ENCODE assay signal across 8 cellular contexts in genomic region chr19:4474504-4475136, GRCh38. TPM values are rescaled to one million over a fixed set of nuclear protein-coding genes. Genes with fewer than 3 reads are reported as not detected.
DNase-seq lines count a peak whose midpoint lies in the region; ATAC-seq and TF ChIP-seq lines count a peak whose summit lies in the region.

No MANE protein-coding gene starts in this region.

- peaks cover 0 to 4% (median 4%) of the 10 kb centered on the region in 3 donors for H3K36me3 Mint-ChIP-seq in immature natural killer cell

- H3K4me1 ChIP-seq in left ventricle myocardium inferior (peaks cover 35% of the 10 kb centered on the region), thoracic aorta (ENCODE audit: control insufficient read depth in 1 of 2, low read depth in 2 of 2) (peaks cover 22 to 29% of the 10 kb centered on the region in 2 donors)

- DNase-seq in left ventricle myocardium inferior = no peak
- no peak for DNase-seq in Right ventricle myocardium inferior (ENCODE audit: missing footprints)
- peak; percentile 66 to 86 for DNase-seq in NCI-H446 (lab: John Stamatoyannopoulos, UW)
- peak; percentile 89 for DNase-seq in astrocyte of the hippocampus (ENCODE audit: low read depth, low spot score)
- DNase-seq in immature natural killer cell = no peak
- no peak for DNase-seq in thoracic aorta (ENCODE audit: low spot score)
- no peak for DNase-seq in SIG-M5 treated with dmso at 0.1 percent for 504 hours (lab: John Stamatoyannopoulos, UW; ENCODE audit: unreplicated experiment)

- peak overlapping the region; percentile 16 for H3K27ac ChIP-seq in left ventricle myocardium inferior (replicated peaks)
- H3K27ac ChIP-seq in thoracic aorta = no peak overlapping the region

- no peak for TF ChIP-seq CTCF in left ventricle myocardium inferior (IDR thresholded peaks at IDR 0.05; ENCODE audit: borderline replicate concordance)
- no peak for TF ChIP-seq CTCF in thoracic aorta (IDR thresholded peaks at IDR 0.05)

- no peaks in the 10 kb centered on the region for H3K9me3 Mint-ChIP-seq in immature natural killer cell

- ATAC-seq in Right ventricle myocardium inferior (no peak), thoracic aorta (ENCODE audit: insufficient number of reproducible peaks, low FRiP score, low read depth) (no peak), GM21723 (IDR thresholded peaks at IDR 0.05; ENCODE audit: unreplicated experiment) (no peak)

- peak overlapping the region in 3 of 6 donors; percentile 40 to 62 (median 45) for H3K27ac Mint-ChIP-seq in immature natural killer cell

- H3K4me1 Mint-ChIP-seq in immature natural killer cell = peaks cover 20 to 23% of the 10 kb centered on the region in 2 donors

- peaks cover 0 to 4% (median 2%) of the 10 kb centered on the region in 3 donors for H3K27me3 Mint-ChIP-seq in immature natural killer cell (ENCODE audit: low read depth in 3 of 3)

- peak overlapping the region; percentile 26 to 78 (median 64) for H3K4me3 Mint-ChIP-seq in immature natural killer cell

- no peaks in the 10 kb centered on the region for H3K27me3 ChIP-seq in left ventricle myocardium inferior (ENCODE audit: low read depth)
- H3K27me3 ChIP-seq in thoracic aorta (replicated peaks; ENCODE audit: insufficient read depth) = no peaks in the 10 kb centered on the region

- H3K9me3 ChIP-seq in left ventricle myocardium inferior (replicated peaks) = no peaks in the 10 kb centered on the region
- H3K9me3 ChIP-seq in thoracic aorta = no peaks in the 10 kb centered on the region

- peak overlapping the region; percentile 98 for H3K4me3 ChIP-seq in left ventricle myocardium inferior
- H3K4me3 ChIP-seq in thoracic aorta = peak overlapping the region; percentile 51

- H3K36me3 ChIP-seq in left ventricle myocardium inferior (peaks cover 38% of the 10 kb centered on the region), thoracic aorta (peaks cover 17% of the 10 kb centered on the region)

- intact Hi-C loops in left ventricle myocardium inferior (cut with micrococcal nuclease) (no loop called here), Right ventricle myocardium inferior (cut with DNase I) (loop anchor here (5.0 kb wide), 1 partner anchor 72 kb away; the partner anchor contains the start of genes CHAF1A and SH3GL1)

RNA-seq across cellular contexts. Expression of gene HDGFL2, which starts 2.5 kb away (rescaled TPM):
- total RNA-seq in left ventricle myocardium inferior = 22.8 TPM
- 28.2 TPM for total RNA-seq in Right ventricle myocardium inferior
- polyA plus RNA-seq in immature natural killer cell = 10 to 100 TPM in 2 of 3 donors, 1 to 10 TPM in 1; 7.3 to 32.5 (median 16.1) TPM
- 10 to 100 TPM; 22.7 to 40.3 TPM for total RNA-seq in thoracic aorta

RNA-seq across cellular contexts. Expression of gene UBXN6, which starts 17.0 kb away (rescaled TPM):
- 113 TPM for total RNA-seq in left ventricle myocardium inferior
- 119 TPM for total RNA-seq in Right ventricle myocardium inferior
- polyA plus RNA-seq in immature natural killer cell = 1 to 10 TPM; 4.7 to 8.3 (median 6.3) TPM
- total RNA-seq in thoracic aorta = 10 to 100 TPM; 51.1 to 68.5 TPM

RNA-seq across cellular contexts. Expression of gene PLIN4, which starts 43.7 kb away (rescaled TPM):
- total RNA-seq in left ventricle myocardium inferior = 162 TPM
- 241 TPM for total RNA-seq in Right ventricle myocardium inferior
- polyA plus RNA-seq in immature natural killer cell = under 1 TPM in 2 of 3 donors, not detected in 1; 0.03 to 0.20 TPM
- total RNA-seq in thoracic aorta = 1 to 10 TPM; 3.4 to 7.1 TPM

Comparison
In these comparisons a context has a peak if more than half of its experiments do, and no peak if none do; other contexts are left out.
1. DNase-seq: peak in NCI-H446 (2 of 2) and astrocyte of the hippocampus (single experiment); none in left ventricle myocardium inferior (single experiment), Right ventricle myocardium inferior (single experiment), immature natural killer cell (0 of 3), thoracic aorta (single experiment) and SIG-M5 treated with dmso at 0.1 percent for 504 hours (single experiment).
2. RNA of gene PLIN4, which starts 43.7 kb away (total RNA-seq): 241 TPM in Right ventricle myocardium inferior (single experiment) and 162 TPM in left ventricle myocardium inferior (single experiment); 3.4 to 7.1 TPM in thoracic aorta; every median in the first group is over 10 times any median in the second.